In the genomic region with DNA sequence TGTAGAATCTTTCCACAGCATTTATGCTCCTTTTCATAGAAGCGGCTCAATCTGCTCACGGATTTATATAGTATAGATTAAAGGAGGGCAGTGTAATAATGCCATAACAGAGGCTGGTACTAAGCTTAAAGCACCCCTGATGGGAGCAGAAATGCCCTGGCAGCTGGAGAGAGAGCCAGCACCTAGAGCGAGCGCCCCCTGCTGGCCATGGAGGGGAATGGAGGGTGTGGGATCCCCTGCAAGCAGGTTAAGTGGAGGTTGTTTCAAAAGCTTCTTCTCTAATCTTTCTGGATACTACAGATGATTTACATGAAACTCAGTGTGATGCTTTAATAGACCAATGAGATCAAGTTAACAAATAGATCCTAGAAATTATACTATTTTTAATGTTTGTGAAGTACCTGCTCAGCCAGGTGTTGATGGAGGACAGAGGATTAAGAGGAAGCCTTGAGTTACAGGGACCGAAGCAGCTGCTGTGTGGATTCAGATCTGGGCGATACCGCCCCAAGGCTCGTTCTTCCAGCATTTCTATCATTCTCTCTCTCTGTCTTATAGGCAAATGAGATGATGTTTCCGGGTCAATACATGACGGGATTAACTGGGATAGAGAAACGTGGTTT, we compare ENCODE assay signal across 1 cellular context.
TF ChIP-seq lines count a peak whose summit lies in the region.

No MANE protein-coding gene starts in this region.

TF ChIP-seq in GM23338, 12 proteins besides CTCF, POLR2A, EP300 and RAD21 (continued from another document):
- TF ChIP-seq CREB1 (CRISPR knock-in tag; IDR thresholded peaks at IDR 0.05; ENCODE audit: low read depth) (no peak), POLR2AphosphoS5 (IDR thresholded peaks at IDR 0.05; ENCODE audit: low read depth) (no peak), NANOG (IDR thresholded peaks at IDR 0.05; ENCODE audit: borderline replicate concordance) (no peak), JUNB (IDR thresholded peaks at IDR 0.05; ENCODE audit: unreplicated experiment) (no peak), ZNF114 (CRISPR knock-in tag; IDR thresholded peaks at IDR 0.05) (no peak), STAT1 (IDR thresholded peaks at IDR 0.05; ENCODE audit: unreplicated experiment) (no peak), EZH2phosphoT487 (IDR thresholded peaks at IDR 0.05; ENCODE audit: unreplicated experiment) (no peak), EZH2 (IDR thresholded peaks at IDR 0.05; ENCODE audit: low read depth, unreplicated experiment) (no peak)
- TF ChIP-seq, protein P1, sequence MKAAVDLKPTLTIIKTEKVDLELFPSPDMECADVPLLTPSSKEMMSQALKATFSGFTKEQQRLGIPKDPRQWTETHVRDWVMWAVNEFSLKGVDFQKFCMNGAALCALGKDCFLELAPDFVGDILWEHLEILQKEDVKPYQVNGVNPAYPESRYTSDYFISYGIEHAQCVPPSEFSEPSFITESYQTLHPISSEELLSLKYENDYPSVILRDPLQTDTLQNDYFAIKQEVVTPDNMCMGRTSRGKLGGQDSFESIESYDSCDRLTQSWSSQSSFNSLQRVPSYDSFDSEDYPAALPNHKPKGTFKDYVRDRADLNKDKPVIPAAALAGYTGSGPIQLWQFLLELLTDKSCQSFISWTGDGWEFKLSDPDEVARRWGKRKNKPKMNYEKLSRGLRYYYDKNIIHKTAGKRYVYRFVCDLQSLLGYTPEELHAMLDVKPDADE (IDR thresholded peaks at IDR 0.05), result no peak
- TF ChIP-seq, protein P2, sequence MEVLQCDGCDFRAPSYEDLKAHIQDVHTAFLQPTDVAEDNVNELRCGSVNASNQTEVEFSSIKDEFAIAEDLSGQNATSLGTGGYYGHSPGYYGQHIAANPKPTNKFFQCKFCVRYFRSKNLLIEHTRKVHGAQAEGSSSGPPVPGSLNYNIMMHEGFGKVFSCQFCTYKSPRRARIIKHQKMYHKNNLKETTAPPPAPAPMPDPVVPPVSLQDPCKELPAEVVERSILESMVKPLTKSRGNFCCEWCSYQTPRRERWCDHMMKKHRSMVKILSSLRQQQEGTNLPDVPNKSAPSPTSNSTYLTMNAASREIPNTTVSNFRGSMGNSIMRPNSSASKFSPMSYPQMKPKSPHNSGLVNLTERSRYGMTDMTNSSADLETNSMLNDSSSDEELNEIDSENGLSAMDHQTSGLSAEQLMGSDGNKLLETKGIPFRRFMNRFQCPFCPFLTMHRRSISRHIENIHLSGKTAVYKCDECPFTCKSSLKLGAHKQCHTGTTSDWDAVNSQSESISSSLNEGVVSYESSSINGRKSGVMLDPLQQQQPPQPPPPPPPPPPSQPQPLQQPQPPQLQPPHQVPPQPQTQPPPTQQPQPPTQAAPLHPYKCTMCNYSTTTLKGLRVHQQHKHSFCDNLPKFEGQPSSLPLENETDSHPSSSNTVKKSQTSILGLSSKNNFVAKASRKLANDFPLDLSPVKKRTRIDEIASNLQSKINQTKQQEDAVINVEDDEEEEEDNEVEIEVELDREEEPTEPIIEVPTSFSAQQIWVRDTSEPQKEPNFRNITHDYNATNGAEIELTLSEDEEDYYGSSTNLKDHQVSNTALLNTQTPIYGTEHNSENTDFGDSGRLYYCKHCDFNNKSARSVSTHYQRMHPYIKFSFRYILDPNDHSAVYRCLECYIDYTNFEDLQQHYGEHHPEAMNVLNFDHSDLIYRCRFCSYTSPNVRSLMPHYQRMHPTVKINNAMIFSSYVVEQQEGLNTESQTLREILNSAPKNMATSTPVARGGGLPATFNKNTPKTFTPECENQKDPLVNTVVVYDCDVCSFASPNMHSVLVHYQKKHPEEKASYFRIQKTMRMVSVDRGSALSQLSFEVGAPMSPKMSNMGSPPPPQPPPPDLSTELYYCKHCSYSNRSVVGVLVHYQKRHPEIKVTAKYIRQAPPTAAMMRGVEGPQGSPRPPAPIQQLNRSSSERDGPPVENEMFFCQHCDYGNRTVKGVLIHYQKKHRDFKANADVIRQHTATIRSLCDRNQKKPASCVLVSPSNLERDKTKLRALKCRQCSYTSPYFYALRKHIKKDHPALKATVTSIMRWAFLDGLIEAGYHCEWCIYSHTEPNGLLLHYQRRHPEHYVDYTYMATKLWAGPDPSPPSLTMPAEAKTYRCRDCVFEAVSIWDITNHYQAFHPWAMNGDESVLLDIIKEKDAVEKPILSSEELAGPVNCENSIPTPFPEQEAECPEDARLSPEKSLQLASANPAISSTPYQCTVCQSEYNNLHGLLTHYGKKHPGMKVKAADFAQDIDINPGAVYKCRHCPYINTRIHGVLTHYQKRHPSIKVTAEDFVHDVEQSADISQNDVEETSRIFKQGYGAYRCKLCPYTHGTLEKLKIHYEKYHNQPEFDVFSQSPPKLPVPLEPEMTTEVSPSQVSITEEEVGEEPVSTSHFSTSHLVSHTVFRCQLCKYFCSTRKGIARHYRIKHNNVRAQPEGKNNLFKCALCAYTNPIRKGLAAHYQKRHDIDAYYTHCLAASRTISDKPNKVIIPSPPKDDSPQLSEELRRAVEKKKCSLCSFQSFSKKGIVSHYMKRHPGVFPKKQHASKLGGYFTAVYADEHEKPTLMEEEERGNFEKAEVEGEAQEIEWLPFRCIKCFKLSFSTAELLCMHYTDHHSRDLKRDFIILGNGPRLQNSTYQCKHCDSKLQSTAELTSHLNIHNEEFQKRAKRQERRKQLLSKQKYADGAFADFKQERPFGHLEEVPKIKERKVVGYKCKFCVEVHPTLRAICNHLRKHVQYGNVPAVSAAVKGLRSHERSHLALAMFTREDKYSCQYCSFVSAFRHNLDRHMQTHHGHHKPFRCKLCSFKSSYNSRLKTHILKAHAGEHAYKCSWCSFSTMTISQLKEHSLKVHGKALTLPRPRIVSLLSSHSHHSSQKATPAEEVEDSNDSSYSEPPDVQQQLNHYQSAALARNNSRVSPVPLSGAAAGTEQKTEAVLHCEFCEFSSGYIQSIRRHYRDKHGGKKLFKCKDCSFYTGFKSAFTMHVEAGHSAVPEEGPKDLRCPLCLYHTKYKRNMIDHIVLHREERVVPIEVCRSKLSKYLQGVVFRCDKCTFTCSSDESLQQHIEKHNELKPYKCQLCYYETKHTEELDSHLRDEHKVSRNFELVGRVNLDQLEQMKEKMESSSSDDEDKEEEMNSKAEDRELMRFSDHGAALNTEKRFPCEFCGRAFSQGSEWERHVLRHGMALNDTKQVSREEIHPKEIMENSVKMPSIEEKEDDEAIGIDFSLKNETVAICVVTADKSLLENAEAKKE (CRISPR knock-in tag; IDR thresholded peaks at IDR 0.05), result no peak
